Comparison of ENCODE assay signal across 9 cellular contexts in the genomic region with DNA sequence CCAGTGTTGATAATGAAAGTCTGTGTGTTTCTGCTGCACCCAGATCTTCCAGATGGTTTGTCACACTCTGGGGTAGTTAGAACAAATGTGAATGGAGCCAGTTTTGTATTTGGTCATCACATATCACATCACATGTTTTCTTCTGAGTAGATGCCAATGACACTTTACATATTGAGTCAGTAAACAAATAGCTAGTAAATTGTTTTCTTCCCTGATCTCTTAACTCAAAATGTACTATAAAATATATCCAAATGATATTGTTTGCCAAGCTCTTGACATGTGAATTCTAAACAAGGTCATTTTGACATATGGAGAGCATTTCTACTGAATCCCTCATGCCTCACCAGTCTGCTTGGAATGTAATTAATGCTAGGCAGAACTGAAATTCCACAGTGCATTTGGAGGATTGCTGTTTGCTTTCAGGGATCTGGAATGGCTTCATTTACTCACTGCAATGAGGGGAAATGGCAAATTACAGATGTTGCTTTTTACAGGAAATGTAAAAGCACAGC. TPM values are rescaled to one million over a fixed set of nuclear protein-coding genes. Genes with fewer than 3 reads are reported as not detected.
DNase-seq lines count a peak whose midpoint lies in the region; ATAC-seq lines count a peak whose summit lies in the region.
"Had no signal": no experiment of that assay in that cellular context is flagged by ENCODE, and none has a peak within 500 bp of the region (broad histone marks: within the 10 kb centered on the region; RNA-seq: fewer than 3 reads in every experiment).

No MANE protein-coding gene starts in this region.

- peak overlapping the region; percentile 35 for H3K27ac Mint-ChIP-seq in T-helper 2 cell treated with Interferon-gamma antibody and Interleukin-4, amounts not matched to agents 5 μg/mL and 100 μg/mL, for 36 hours

- H3K4me1 Mint-ChIP-seq in T-helper 2 cell treated with Interferon-gamma antibody and Interleukin-4, amounts not matched to agents 5 μg/mL and 100 μg/mL, for 36 hours (ENCODE audit: low read depth): peaks cover 27% of the 10 kb centered on the region

- H3K36me3 Mint-ChIP-seq in T-helper 2 cell treated with Interferon-gamma antibody and Interleukin-4, amounts not matched to agents 5 μg/mL and 100 μg/mL, for 36 hours (ENCODE audit: low read depth): peaks cover 32% of the 10 kb centered on the region

- H3K4me3 Mint-ChIP-seq in T-helper 2 cell treated with Interferon-gamma antibody and Interleukin-4, amounts not matched to agents 5 μg/mL and 100 μg/mL, for 36 hours: no peak overlapping the region

- H3K27me3 Mint-ChIP-seq in T-helper 2 cell treated with Interferon-gamma antibody and Interleukin-4, amounts not matched to agents 5 μg/mL and 100 μg/mL, for 36 hours (ENCODE audit: low read depth): no peaks in the 10 kb centered on the region

- H3K9me3 Mint-ChIP-seq in T-helper 2 cell treated with Interferon-gamma antibody and Interleukin-4, amounts not matched to agents 5 μg/mL and 100 μg/mL, for 36 hours: no peaks in the 10 kb centered on the region

- ATAC-seq in GM19035 (IDR thresholded peaks at IDR 0.05; ENCODE audit: unreplicated experiment) (no peak), HG03354 (IDR thresholded peaks at IDR 0.05; ENCODE audit: poor library complexity, severe bottlenecking, unreplicated experiment) (no peak)

- in situ Hi-C loops in G401 (cut with HindIII; ENCODE audit: low sequenced_read_pairs): no loop called here

- DNase-seq in G401 (ENCODE audit: low spot score) (peak; percentile 63), globus pallidus (ENCODE audit: low spot score) (peak; percentile 96), pulmonary artery endothelial cell (ENCODE audit: low read depth, low spot score) (peak; percentile 29), NCI-H2081 (lab: John Stamatoyannopoulos, UW) (no peak), NCI-H82 (lab: John Stamatoyannopoulos, UW) (no peak)
- no peak for DNase-seq in T-helper 2 cell treated with Interferon-gamma antibody and Interleukin-4, amounts not matched to agents 5 μg/mL and 100 μg/mL, for 36 hours (ENCODE audit: low spot score)
- DNase-seq: NCI-H524 treated with DMSO at 0.1 percent for 48 hours had no signal

RNA-seq across cellular contexts. Expression of a gene that starts 45.0 kb away (rescaled TPM):
- total RNA-seq in G401 (2014; rRNA removed; shearing (Covaris generic)): 341 and 345 TPM in 2 replicates
- 59.7 and 95.6 TPM in 2 replicates for total RNA-seq in pulmonary artery endothelial cell

RNA-seq across cellular contexts. Expression of a gene that starts 55.9 kb away (rescaled TPM):
- 17.0 and 18.4 TPM in 2 replicates for total RNA-seq in G401 (2014; rRNA removed; shearing (Covaris generic))
- total RNA-seq in pulmonary artery endothelial cell: 13.6 and 27.3 TPM in 2 replicates

Comparison
In these comparisons a context has a peak if more than half of its experiments do, and no peak if none do; other contexts are left out.
1. DNase-seq: peak in G401 (single experiment), globus pallidus (single experiment) and pulmonary artery endothelial cell (single experiment); none in T-helper 2 cell treated with Interferon-gamma antibody and Interleukin-4, amounts not matched to agents 5 μg/mL and 100 μg/mL, for 36 hours (single experiment), NCI-H2081 (0 of 2) and NCI-H82 (single experiment).